9 cellular contexts compared by ENCODE assay signal in genomic region chrX:19751068-19751467, GRCh38.
A peak's percentile ranks its signal among the peaks of the same experiment; 100 is the strongest.
DNase-seq lines count a peak whose midpoint lies in the region; ATAC-seq and TF ChIP-seq lines count a peak whose summit lies in the region.
"Had no signal": no experiment of that assay in that cellular context is flagged by ENCODE, and none has a peak within 500 bp of the region (broad histone marks: within the 10 kb centered on the region; RNA-seq: fewer than 3 reads in every experiment).

No MANE protein-coding gene starts in this region.

- no peaks in the 10 kb centered on the region for H3K27me3 Mint-ChIP-seq in CD4-positive, CD25-positive, alpha-beta regulatory T cell
- no peaks in the 10 kb centered on the region for H3K27me3 Mint-ChIP-seq in activated CD4-positive, alpha-beta memory T cell treated with anti-CD3 and anti-CD28 coated beads, Interleukin-2, amount 10 ng/mL, durations not matched to agents 7 days and 5 days
- no peaks in the 10 kb centered on the region for H3K27me3 Mint-ChIP-seq in osteocyte (ENCODE audit: unreplicated experiment)

- no peak overlapping the region for H2AFZ ChIP-seq in PC-9

- H3K4me2 ChIP-seq in DOHH2 (ENCODE audit: low read length) (peak overlapping the region; percentile 89), PC-9 (no peak overlapping the region)

- H3K27me3 ChIP-seq in CD4-positive, CD25-positive, alpha-beta regulatory T cell (ENCODE audit: control insufficient read depth, insufficient read depth, low read length), result no peaks in the 10 kb centered on the region
- no peaks in the 10 kb centered on the region for H3K27me3 ChIP-seq in DOHH2 (ENCODE audit: control insufficient read depth, low read length)
- no peaks in the 10 kb centered on the region for H3K27me3 ChIP-seq in PC-9 (ENCODE audit: insufficient read depth, low read depth)
- H3K27me3 ChIP-seq: thyroid gland had no signal

- intact Hi-C loops in PC-9 (cut with micrococcal nuclease; ENCODE audit: unreplicated experiment), result no loop called here

- H3K4me1 ChIP-seq in CD4-positive, CD25-positive, alpha-beta regulatory T cell (ENCODE audit: control insufficient read depth, insufficient read depth, low read length, poor library complexity, severe bottlenecking), result peaks cover 69% of the 10 kb centered on the region
- H3K4me1 ChIP-seq in DOHH2 (ENCODE audit: control insufficient read depth, low read length) (peaks cover 100% of the 10 kb centered on the region), PC-9 (replicated peaks; ENCODE audit: insufficient read depth) (no peaks in the 10 kb centered on the region)

- H3K9me3 ChIP-seq in CD4-positive, CD25-positive, alpha-beta regulatory T cell (ENCODE audit: control insufficient read depth in 2 of 2, low read length in 2 of 2), result no peaks in the 10 kb centered on the region
- peaks cover 5% of the 10 kb centered on the region; the same call in 1 of the 2 replicates for H3K9me3 ChIP-seq in DOHH2 (ENCODE audit: control insufficient read depth, insufficient read depth, low read length)
- no peaks in the 10 kb centered on the region for H3K9me3 ChIP-seq in PC-9 (ENCODE audit: insufficient read depth, low read depth)
- H3K9me3 ChIP-seq: thyroid gland had no signal

- no peak for DNase-seq in CD4-positive, CD25-positive, alpha-beta regulatory T cell
- peak; percentile 23 for DNase-seq in activated CD4-positive, alpha-beta memory T cell treated with anti-CD3 and anti-CD28 coated beads, Interleukin-2, amount 10 ng/mL, durations not matched to agents 7 days and 5 days
- DNase-seq in iPS-NIHi7 (ENCODE audit: extremely low spot score), result peak; percentile 61
- no peak for DNase-seq in effector CD8-positive, alpha-beta T cell (lab: John Stamatoyannopoulos, UW)
- DNase-seq in PC-9, result no peak
- no peak for DNase-seq in osteocyte (ENCODE audit: extremely low spot score, unreplicated experiment)
- DNase-seq: thyroid gland had no signal

- TF ChIP-seq CTCF in DOHH2 (IDR thresholded peaks at IDR 0.05; ENCODE audit: low read depth, low read length, poor library complexity, severe bottlenecking) (no peak), PC-9 (conservative IDR thresholded peaks at IDR 0.05) (no peak), osteocyte (IDR thresholded peaks at IDR 0.05) (no peak)

- H3F3A ChIP-seq in DOHH2 (ENCODE audit: control insufficient read depth, insufficient read depth), result peaks cover 59% of the 10 kb centered on the region
- H3F3A ChIP-seq in PC-9 (ENCODE audit: insufficient read depth, low read depth), result no peaks in the 10 kb centered on the region

- H3K36me3 Mint-ChIP-seq in CD4-positive, CD25-positive, alpha-beta regulatory T cell, result peaks cover 16% of the 10 kb centered on the region
- peaks cover 57% of the 10 kb centered on the region for H3K36me3 Mint-ChIP-seq in activated CD4-positive, alpha-beta memory T cell treated with anti-CD3 and anti-CD28 coated beads, Interleukin-2, amount 10 ng/mL, durations not matched to agents 7 days and 5 days (ENCODE audit: low read depth)
- peaks cover 3% of the 10 kb centered on the region for H3K36me3 Mint-ChIP-seq in osteocyte (ENCODE audit: unreplicated experiment)

- no peak for ATAC-seq in CD4-positive, CD25-positive, alpha-beta regulatory T cell (ENCODE audit: low read depth in 2 of 2)
- ATAC-seq: left lobe of liver had no signal

- H3K79me2 ChIP-seq in DOHH2 (ENCODE audit: control insufficient read depth, low read length), result peaks cover 56% of the 10 kb centered on the region
- H3K79me2 ChIP-seq in PC-9 (ENCODE audit: low read depth), result no peaks in the 10 kb centered on the region

- CTCF ChIA-PET in activated CD4-positive, alpha-beta memory T cell treated with anti-CD3 and anti-CD28 coated beads, Interleukin-2, amount 10 ng/mL, durations not matched to agents 7 days and 5 days (lab: Charles Lee), result interaction anchor here (0.7 to 1.4 kb wide), 2 partner anchors 16 to 168 kb away, joined by 3 read pairs; no protein-coding TSS in a partner anchor
- CTCF ChIA-PET in PC-9 (lab: Charles Lee), result no interaction called here

- BruUV-seq in PC-9 (replicated peaks; lab: Mats Ljungman, UMichigan), result no TSS peak

- peaks cover 32 to 94% (median 60%) of the 10 kb centered on the region in 4 donors for H3K4me1 Mint-ChIP-seq in CD4-positive, CD25-positive, alpha-beta regulatory T cell
- peaks cover 91% of the 10 kb centered on the region for H3K4me1 Mint-ChIP-seq in activated CD4-positive, alpha-beta memory T cell treated with anti-CD3 and anti-CD28 coated beads, Interleukin-2, amount 10 ng/mL, durations not matched to agents 7 days and 5 days
- peaks cover 4% of the 10 kb centered on the region for H3K4me1 Mint-ChIP-seq in osteocyte (ENCODE audit: unreplicated experiment)

- peak overlapping the region; percentile 88 for H3K27ac ChIP-seq in CD4-positive, CD25-positive, alpha-beta regulatory T cell (ENCODE audit: insufficient read depth, low read length, poor library complexity, severe bottlenecking)
- peak overlapping the region; percentile 97 for H3K27ac ChIP-seq in DOHH2 (ENCODE audit: low read depth, low read length)
- no peak overlapping the region for H3K27ac ChIP-seq in PC-9
- H3K27ac ChIP-seq: thyroid gland had no signal

- H3K9me3 Mint-ChIP-seq in CD4-positive, CD25-positive, alpha-beta regulatory T cell, result peaks cover 0 to 2% (median 0%) of the 10 kb centered on the region in 7 donors
- no peaks in the 10 kb centered on the region for H3K9me3 Mint-ChIP-seq in activated CD4-positive, alpha-beta memory T cell treated with anti-CD3 and anti-CD28 coated beads, Interleukin-2, amount 10 ng/mL, durations not matched to agents 7 days and 5 days
- peaks cover 20% of the 10 kb centered on the region for H3K9me3 Mint-ChIP-seq in osteocyte (ENCODE audit: unreplicated experiment)

- H3K4me3 Mint-ChIP-seq in CD4-positive, CD25-positive, alpha-beta regulatory T cell, result peak overlapping the region; percentile 66 to 91 (median 76)
- peak overlapping the region; percentile 44 for H3K4me3 Mint-ChIP-seq in activated CD4-positive, alpha-beta memory T cell treated with anti-CD3 and anti-CD28 coated beads, Interleukin-2, amount 10 ng/mL, durations not matched to agents 7 days and 5 days
- no peak overlapping the region for H3K4me3 Mint-ChIP-seq in osteocyte (ENCODE audit: unreplicated experiment)

- H3K9me2 ChIP-seq in DOHH2 (replicated peaks; ENCODE audit: control insufficient read depth, low read length) (no peaks in the 10 kb centered on the region), PC-9 (ENCODE audit: insufficient read depth) (no peaks in the 10 kb centered on the region)

- H3K4me3 ChIP-seq in CD4-positive, CD25-positive, alpha-beta regulatory T cell (ENCODE audit: low read depth, low read length), result peak overlapping the region; percentile 51
- H3K4me3 ChIP-seq in DOHH2 (ENCODE audit: low read length) (peak overlapping the region; percentile 68), PC-9 (no peak overlapping the region)
- H3K4me3 ChIP-seq: thyroid gland had no signal

- H3K27ac Mint-ChIP-seq in CD4-positive, CD25-positive, alpha-beta regulatory T cell, result peak overlapping the region; percentile 59 to 89 (median 78)
- peak overlapping the region; percentile 99 for H3K27ac Mint-ChIP-seq in activated CD4-positive, alpha-beta memory T cell treated with anti-CD3 and anti-CD28 coated beads, Interleukin-2, amount 10 ng/mL, durations not matched to agents 7 days and 5 days
- no peak overlapping the region for H3K27ac Mint-ChIP-seq in osteocyte (ENCODE audit: unreplicated experiment)

- H4K20me1 ChIP-seq in DOHH2 (ENCODE audit: control insufficient read depth, insufficient read depth, low read depth, low read length) (no peaks in the 10 kb centered on the region), PC-9 (ENCODE audit: insufficient read depth) (no peaks in the 10 kb centered on the region)

- H3K36me3 ChIP-seq in CD4-positive, CD25-positive, alpha-beta regulatory T cell (ENCODE audit: control insufficient read depth, insufficient read depth, low read length), result no peaks in the 10 kb centered on the region
- peaks cover 10% of the 10 kb centered on the region for H3K36me3 ChIP-seq in DOHH2 (ENCODE audit: control insufficient read depth, low read length)
- H3K36me3 ChIP-seq in PC-9 (ENCODE audit: low read depth), result no peaks in the 10 kb centered on the region
- H3K36me3 ChIP-seq: thyroid gland had no signal

- POLR2A ChIA-PET in activated CD4-positive, alpha-beta memory T cell treated with anti-CD3 and anti-CD28 coated beads, Interleukin-2, amount 10 ng/mL, durations not matched to agents 7 days and 5 days (lab: Charles Lee), result interaction anchor here (1.1 to 3.4 kb wide), 9 partner anchors 9 to 136 kb away, joined by 3 to 17 read pairs (median 5); no protein-coding TSS in a partner anchor
- POLR2A ChIA-PET in PC-9 (lab: Charles Lee; ENCODE audit: unreplicated experiment), result no interaction called here

Comparison
In these comparisons a context has a peak if more than half of its experiments do, and no peak if none do; other contexts are left out.
1. DNase-seq: peak in activated CD4-positive, alpha-beta memory T cell treated with anti-CD3 and anti-CD28 coated beads, Interleukin-2, amount 10 ng/mL, durations not matched to agents 7 days and 5 days (single experiment) and iPS-NIHi7 (single experiment); none in CD4-positive, CD25-positive, alpha-beta regulatory T cell (0 of 3), effector CD8-positive, alpha-beta T cell (single experiment), PC-9 (0 of 2) and osteocyte (single experiment).